Comparison of ENCODE assay signal across 33 cellular contexts in genomic region chr2:112008910-112009485, GRCh38.
"Had no signal": no experiment of that assay in that cellular context is flagged by ENCODE, and none has a peak within 500 bp of the region (broad histone marks: within the 10 kb centered on the region; RNA-seq: fewer than 3 reads in every experiment).

No MANE protein-coding gene starts in this region.

- H3K36me3 Mint-ChIP-seq: immature natural killer cell; naive B cell; natural killer cell; stimulated activated naive B cell treated with anti-CD40 and anti-IgM and Interleukin-4, amounts not matched to agents 10 μg/mL and 1 μg/mL and 100 μg/mL, for 72 hours had no signal

- FAIRE-seq: islet of Langerhans, kidney had no signal

- H3K4me3 Mint-ChIP-seq: immature natural killer cell; mesothelial cell of epicardium; naive B cell; natural killer cell; nephron progenitor cell; neural progenitor cell; stimulated activated naive B cell treated with anti-CD40 and anti-IgM and Interleukin-4, amounts not matched to agents 10 μg/mL and 1 μg/mL and 100 μg/mL, for 72 hours had no signal

- H3K27me3 ChIP-seq: left lung, neural progenitor cell, neutrophil, right atrium auricular region, stomach, testis, thyroid gland, transverse colon, upper lobe of left lung, vagina had no signal

- H3K4me3 ChIP-seq: left lung, lower lobe of right lung, neural progenitor cell, right atrium auricular region, skin epidermis, stomach, testis, thyroid gland, transverse colon, upper lobe of left lung, vagina had no signal

- H3K27ac ChIP-seq: lower lobe of right lung, neural progenitor cell, neutrophil, parathyroid adenoma, right atrium auricular region, skin epidermis, stomach, testis, thyroid gland, transverse colon, upper lobe of left lung, vagina had no signal

- H3K9me3 Mint-ChIP-seq: immature natural killer cell; mesothelial cell of epicardium; naive B cell; natural killer cell; nephron progenitor cell; neural progenitor cell; stimulated activated naive B cell treated with anti-CD40 and anti-IgM and Interleukin-4, amounts not matched to agents 10 μg/mL and 1 μg/mL and 100 μg/mL, for 72 hours had no signal

- H3K4me1 Mint-ChIP-seq: immature natural killer cell, mesothelial cell of epicardium, neural progenitor cell had no signal

- H2AFZ ChIP-seq: neural progenitor cell, parathyroid adenoma had no signal

- H3K9ac ChIP-seq: neural progenitor cell, parathyroid adenoma had no signal

- ATAC-seq: left colon; left lung; lower lobe of right lung; natural killer cell; sciatic nerve; stimulated activated naive B cell treated with anti-CD40 and anti-IgM and Interleukin-4, amounts not matched to agents 10 μg/mL and 1 μg/mL and 100 μg/mL, for 72 hours; stimulated activated naive CD8-positive, alpha-beta T cell treated with anti-CD3 and anti-CD28 coated beads, Interleukin-15, Interleukin-2, amounts not matched to agents 100 U/mL and 50 U/mL, for 24 hours had no signal

- H3K36me3 ChIP-seq: neural progenitor cell, neutrophil had no signal

- H3K4me1 ChIP-seq: neural progenitor cell, parathyroid adenoma, right atrium auricular region, thyroid gland had no signal

- DNase-seq: hypothalamus; immature natural killer cell; kidney; left colon; left lung; lower lobe of right lung; mammary epithelial cell; mesendoderm; naive B cell; natural killer cell; nephron progenitor cell; occipital lobe; stimulated activated CD4-positive, alpha-beta T cell treated with anti-CD3 and anti-CD28 coated beads, Interleukin-12 subunit alpha, Interleukin-12 subunit beta, amount 100 ng/mL, for 4 hours; stimulated activated CD4-positive, alpha-beta T cell treated with anti-CD3 and anti-CD28 coated beads, Interleukin-15, amount 100 ng/mL, for 24 hours; stimulated activated CD4-positive, alpha-beta T cell treated with anti-CD3 and anti-CD28 coated beads, Interleukin-2, amount 100 ng/mL, for 24 hours; stimulated activated CD4-positive, alpha-beta T cell treated with anti-CD3 and anti-CD28 coated beads, Interleukin-4, amount 100 ng/mL, for 1 hour; stimulated activated naive B cell treated with anti-CD40 and anti-IgM and Interleukin-4, amounts not matched to agents 10 μg/mL and 1 μg/mL and 100 μg/mL, for 72 hours; stimulated activated naive CD8-positive, alpha-beta T cell treated with anti-CD3 and anti-CD28 coated beads, Interleukin-15, Interleukin-2, amounts not matched to agents 100 U/mL and 50 U/mL, for 24 hours; stomach; testis; thyroid gland; transverse colon; upper lobe of left lung had no signal

- H3K27me3 Mint-ChIP-seq: naive B cell; progenitor cell of endocrine pancreas; stimulated activated naive B cell treated with anti-CD40 and anti-IgM and Interleukin-4, amounts not matched to agents 10 μg/mL and 1 μg/mL and 100 μg/mL, for 72 hours had no signal

- H3K27ac Mint-ChIP-seq: immature natural killer cell; mesothelial cell of epicardium; naive B cell; natural killer cell; nephron progenitor cell; neural progenitor cell; progenitor cell of endocrine pancreas; stimulated activated naive B cell treated with anti-CD40 and anti-IgM and Interleukin-4, amounts not matched to agents 10 μg/mL and 1 μg/mL and 100 μg/mL, for 72 hours had no signal

- H3K9me3 ChIP-seq: left lung, lower lobe of right lung, neutrophil, right atrium auricular region, stomach, testis, thyroid gland, transverse colon, upper lobe of left lung, vagina had no signal

- H3K4me2 ChIP-seq: neural progenitor cell had no signal
